In the genomic region with DNA sequence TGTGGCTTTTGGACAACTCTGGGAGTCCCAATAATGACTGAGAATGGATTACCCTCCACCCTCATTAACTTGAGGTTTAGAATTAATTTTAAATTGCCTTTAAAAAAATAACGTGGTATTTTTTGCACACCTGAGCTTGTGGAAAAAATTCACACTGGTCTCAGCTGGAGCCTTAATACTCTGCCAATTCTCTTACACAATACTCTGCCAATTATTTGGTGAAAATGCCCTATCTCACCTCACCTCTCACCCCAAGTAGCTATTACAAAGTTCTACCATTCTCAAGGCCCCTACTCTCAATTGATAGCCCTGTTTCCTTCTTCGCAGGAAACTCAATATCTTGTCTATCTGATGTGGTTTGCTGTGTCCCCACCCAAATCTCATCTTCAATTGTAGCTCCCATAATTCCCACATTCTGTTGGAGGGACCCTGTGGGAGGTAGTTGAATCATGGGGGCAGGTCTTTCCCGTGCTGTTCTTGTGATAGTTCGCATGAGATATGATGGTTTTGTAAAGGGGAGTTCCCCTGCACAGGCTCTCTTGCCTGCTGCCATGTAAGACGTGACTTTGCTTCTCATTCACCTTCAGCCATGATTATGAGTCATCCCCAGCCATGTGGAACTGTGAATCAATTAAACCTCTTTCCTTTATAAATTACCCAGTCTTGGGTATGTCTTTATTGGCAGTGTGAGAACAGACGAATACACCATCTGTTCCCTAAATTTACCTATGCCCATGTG, we compare ENCODE assay signal across 1 cellular context.
TF ChIP-seq lines count a peak whose summit lies in the region.

No MANE protein-coding gene starts in this region.

TF ChIP-seq in K562, 482 proteins besides CTCF, POLR2A, EP300 and RAD21:
- TF ChIP-seq ZNF431 (CRISPR knock-in tag; IDR thresholded peaks at IDR 0.05) (peak; percentile 96), ZNF146 (CRISPR knock-in tag; IDR thresholded peaks at IDR 0.05; ENCODE audit: unreplicated experiment) (no peak), ELF2 (CRISPR knock-in tag; IDR thresholded peaks at IDR 0.05) (no peak), PURB (CRISPR knock-in tag; IDR thresholded peaks at IDR 0.05; ENCODE audit: low read depth) (no peak), NCOA4 (IDR thresholded peaks at IDR 0.05; ENCODE audit: partially characterized antibody) (no peak), SREBF2 (CRISPR knock-in tag; IDR thresholded peaks at IDR 0.05) (no peak), SMARCB1 (IDR thresholded peaks at IDR 0.05; ENCODE audit: insufficient read length, low read depth) (no peak)
- TF ChIP-seq, protein P1, sequence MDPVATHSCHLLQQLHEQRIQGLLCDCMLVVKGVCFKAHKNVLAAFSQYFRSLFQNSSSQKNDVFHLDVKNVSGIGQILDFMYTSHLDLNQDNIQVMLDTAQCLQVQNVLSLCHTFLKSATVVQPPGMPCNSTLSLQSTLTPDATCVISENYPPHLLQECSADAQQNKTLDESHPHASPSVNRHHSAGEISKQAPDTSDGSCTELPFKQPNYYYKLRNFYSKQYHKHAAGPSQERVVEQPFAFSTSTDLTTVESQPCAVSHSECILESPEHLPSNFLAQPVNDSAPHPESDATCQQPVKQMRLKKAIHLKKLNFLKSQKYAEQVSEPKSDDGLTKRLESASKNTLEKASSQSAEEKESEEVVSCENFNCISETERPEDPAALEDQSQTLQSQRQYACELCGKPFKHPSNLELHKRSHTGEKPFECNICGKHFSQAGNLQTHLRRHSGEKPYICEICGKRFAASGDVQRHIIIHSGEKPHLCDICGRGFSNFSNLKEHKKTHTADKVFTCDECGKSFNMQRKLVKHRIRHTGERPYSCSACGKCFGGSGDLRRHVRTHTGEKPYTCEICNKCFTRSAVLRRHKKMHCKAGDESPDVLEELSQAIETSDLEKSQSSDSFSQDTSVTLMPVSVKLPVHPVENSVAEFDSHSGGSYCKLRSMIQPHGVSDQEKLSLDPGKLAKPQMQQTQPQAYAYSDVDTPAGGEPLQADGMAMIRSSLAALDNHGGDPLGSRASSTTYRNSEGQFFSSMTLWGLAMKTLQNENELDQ (CRISPR knock-in tag; IDR thresholded peaks at IDR 0.05; ENCODE audit: borderline replicate concordance): no peak
- TF ChIP-seq, protein P2, sequence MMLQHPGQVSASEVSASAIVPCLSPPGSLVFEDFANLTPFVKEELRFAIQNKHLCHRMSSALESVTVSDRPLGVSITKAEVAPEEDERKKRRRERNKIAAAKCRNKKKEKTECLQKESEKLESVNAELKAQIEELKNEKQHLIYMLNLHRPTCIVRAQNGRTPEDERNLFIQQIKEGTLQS (IDR thresholded peaks at IDR 0.05): peak; percentile 30; the same call in 1 of the 2 replicates
- TF ChIP-seq, protein P2 (CRISPR knock-in tag; conservative IDR thresholded peaks at IDR 0.05): no peak
